Comparison of ENCODE assay signal across 29 cellular contexts in the genomic region with DNA sequence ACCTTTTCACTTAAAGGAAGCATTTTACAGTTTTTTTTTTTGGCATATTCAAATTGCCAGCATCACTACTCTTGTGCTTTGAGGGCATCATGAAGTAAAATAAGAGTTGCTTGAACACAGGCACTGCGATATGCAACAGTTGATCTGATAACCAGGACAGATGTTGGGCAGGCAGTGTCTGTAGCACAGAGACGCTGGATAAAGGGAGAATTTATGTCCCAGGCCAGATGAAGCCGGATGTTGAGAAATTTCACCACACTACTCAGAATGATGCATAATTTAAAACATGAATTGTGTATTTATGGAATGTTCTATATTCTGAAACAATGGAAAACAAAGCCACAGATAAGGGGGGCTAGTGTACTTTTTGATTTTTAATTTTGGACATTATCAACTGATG.
DNase-seq lines count a peak whose midpoint lies in the region; TF ChIP-seq lines count a peak whose summit lies in the region.
"Had no signal": no experiment of that assay in that cellular context is flagged by ENCODE, and none has a peak within 500 bp of the region (broad histone marks: within the 10 kb centered on the region; RNA-seq: fewer than 3 reads in every experiment).

No MANE protein-coding gene starts in this region.

- H3K4me3 ChIP-seq in choroid plexus epithelial cell (ENCODE audit: low read depth, low read length), result no peak overlapping the region
- H3K4me3 ChIP-seq: ascending aorta, mucosa of descending colon, right atrium auricular region, testis had no signal

- peak; percentile 36 for DNase-seq in EL
- peak; percentile 14 for DNase-seq in MV-4-11 (lab: John Stamatoyannopoulos, UW)
- DNase-seq in choroid plexus epithelial cell (ENCODE audit: low read depth), result peak; percentile 12
- DNase-seq in neural crest cell (ENCODE audit: low read depth, low spot score), result no peak
- DNase-seq in hepatic stellate cell (ENCODE audit: low spot score), result no peak
- DNase-seq in kidney glomerular epithelial cell (lab: John Stamatoyannopoulos, UW), result no peak
- no peak for DNase-seq in NCI-H510A (lab: John Stamatoyannopoulos, UW)
- DNase-seq: activated CD4-positive, alpha-beta T cell treated with anti-CD3 and anti-CD28 coated beads, Interleukin-2, amount 50 U/mL, for 1 hour; activated naive CD4-positive, alpha-beta T cell treated with anti-CD3 and anti-CD28 coated beads for 36 hours; CD8-positive, alpha-beta T cell; central memory CD4-positive, alpha-beta T cell; DMS153; foreskin melanocyte; GF-D8; H9; hippocampal formation; mucosa of descending colon; NCI-H1105 treated with DMSO at 0.1 percent for 48 hours; NCI-H2081; NCI-H226; NCI-H748 treated with DMSO at 0.1 percent for 48 hours; nephron progenitor cell; OCI-M1; stimulated activated CD4-positive, alpha-beta T cell treated with anti-CD3 and anti-CD28 coated beads, Interleukin-12 subunit alpha, Interleukin-12 subunit beta, amount 100 ng/mL, for 4 hours; stimulated activated CD4-positive, alpha-beta T cell treated with anti-CD3 and anti-CD28 coated beads, Interleukin-4, amount 100 ng/mL, for 4 hours; stimulated activated naive CD4-positive, alpha-beta T cell; testis had no signal

- no peaks in the 10 kb centered on the region for H3K4me1 Mint-ChIP-seq in neural crest cell
- H3K4me1 Mint-ChIP-seq: H9, nephron progenitor cell had no signal

- no peaks in the 10 kb centered on the region for H3K27me3 Mint-ChIP-seq in neural crest cell (ENCODE audit: low read depth)

- no peak overlapping the region for H3K4me3 Mint-ChIP-seq in neural crest cell
- H3K4me3 Mint-ChIP-seq: activated naive CD4-positive, alpha-beta T cell treated with anti-CD3 and anti-CD28 coated beads for 36 hours; CD8-positive, alpha-beta T cell; H9; nephron progenitor cell had no signal

- TF ChIP-seq CTCF in choroid plexus epithelial cell (conservative IDR thresholded peaks at IDR 0.05; ENCODE audit: low read depth, low read length) (no peak), neural crest cell (conservative IDR thresholded peaks at IDR 0.05) (no peak)

- peaks cover 4% of the 10 kb centered on the region for H3K9me3 Mint-ChIP-seq in neural crest cell
- H3K9me3 Mint-ChIP-seq: CD8-positive, alpha-beta T cell had no signal

- H3K27ac Mint-ChIP-seq in neural crest cell (ENCODE audit: unreplicated experiment), result peak overlapping the region; percentile 8
- H3K27ac Mint-ChIP-seq: activated naive CD4-positive, alpha-beta T cell treated with anti-CD3 and anti-CD28 coated beads for 36 hours; CD8-positive, alpha-beta T cell had no signal

- H3K36me3 Mint-ChIP-seq in neural crest cell (ENCODE audit: low read depth), result peaks cover 25% of the 10 kb centered on the region

Comparison
In these comparisons a context has a peak if more than half of its experiments do, and no peak if none do; other contexts are left out.
1. DNase-seq: peak in EL (single experiment), MV-4-11 (single experiment) and choroid plexus epithelial cell (single experiment); none in neural crest cell (single experiment), hepatic stellate cell (single experiment), kidney glomerular epithelial cell (single experiment) and NCI-H510A (single experiment).